In the genomic region with DNA sequence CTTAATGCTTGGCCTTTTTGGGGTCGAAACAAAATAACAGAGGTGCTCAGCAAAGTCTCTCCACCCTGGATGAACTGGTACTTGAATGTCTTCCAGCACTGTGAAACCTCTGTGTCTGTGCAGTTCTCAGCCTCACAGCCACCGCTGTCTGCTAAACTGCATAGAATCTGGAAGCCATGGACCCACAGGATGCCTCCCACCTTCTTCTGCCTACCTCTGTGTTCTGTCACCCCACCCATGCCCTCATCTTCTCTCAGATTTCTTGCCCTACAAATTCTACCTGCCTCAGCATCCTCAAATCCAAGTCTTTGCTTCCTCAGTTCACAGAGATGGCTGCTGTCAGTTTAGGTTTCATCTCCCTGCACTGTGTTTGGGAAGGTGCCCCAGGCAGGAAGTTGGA, we compare ENCODE assay signal across 1 cellular context.
TF ChIP-seq lines count a peak whose summit lies in the region.

No MANE protein-coding gene starts in this region.

TF ChIP-seq in WTC11, 78 proteins besides CTCF, POLR2A, EP300 and RAD21 (continued from another document):
- no peak for TF ChIP-seq TCF7 (CRISPR knock-in tag; IDR thresholded peaks at IDR 0.05; ENCODE audit: low read depth)
- no peak for TF ChIP-seq ZMAT4 (CRISPR knock-in tag; IDR thresholded peaks at IDR 0.05)
- TF ChIP-seq IRF2 (CRISPR knock-in tag; IDR thresholded peaks at IDR 0.05; ENCODE audit: borderline replicate concordance, low read depth): no peak
- no peak for TF ChIP-seq NR1H2 (CRISPR knock-in tag; IDR thresholded peaks at IDR 0.05)
